31 cellular contexts compared by ENCODE assay signal in genomic region chr12:20572451-20572850, GRCh38.
"Had no signal": no experiment of that assay in that cellular context is flagged by ENCODE, and none has a peak within 500 bp of the region (broad histone marks: within the 10 kb centered on the region; RNA-seq: fewer than 3 reads in every experiment).

No MANE protein-coding gene starts in this region.

- H3K9ac ChIP-seq: neural progenitor cell had no signal

- H3K27ac ChIP-seq: left lung, lower lobe of right lung, neural progenitor cell, neutrophil, ovary, right atrium auricular region, right lobe of liver, stomach, testis, thyroid gland, upper lobe of right lung had no signal

- H3K36me3 ChIP-seq: left lung, lower lobe of right lung, neural progenitor cell, neutrophil, ovary, right atrium auricular region, right lobe of liver, stomach, thyroid gland, upper lobe of right lung had no signal

- H3K9me3 Mint-ChIP-seq: mesothelial cell of epicardium; natural killer cell; nephron progenitor cell; neural progenitor cell; stimulated activated memory B cell treated with anti-CD40 and anti-IgM and Interleukin-4, amounts not matched to agents 10 μg/mL and 1 μg/mL and 100 μg/mL, for 72 hours had no signal

- H3K4me1 ChIP-seq: left lung, lower lobe of right lung, neural progenitor cell, right lobe of liver, testis, thyroid gland, upper lobe of right lung had no signal

- H3K27ac Mint-ChIP-seq: immature natural killer cell; mesothelial cell of epicardium; naive B cell; natural killer cell; nephron progenitor cell; neural progenitor cell; progenitor cell of endocrine pancreas; stimulated activated memory B cell treated with anti-CD40 and anti-IgM and Interleukin-4, amounts not matched to agents 10 μg/mL and 1 μg/mL and 100 μg/mL, for 72 hours had no signal

- DNase-seq: hypothalamus; immature natural killer cell; kidney; left colon; left lung; lower lobe of right lung; mammary epithelial cell; mesendoderm; naive B cell; natural killer cell; nephron progenitor cell; occipital lobe; ovary; right lobe of liver; stimulated activated CD4-positive, alpha-beta T cell treated with anti-CD3 and anti-CD28 coated beads, Interleukin-1b, Interleukin-23, amount 100 ng/mL, for 48 hours; stimulated activated CD4-positive, alpha-beta T cell treated with anti-CD3 and anti-CD28 coated beads, Interleukin-2, amount 100 ng/mL, for 48 hours; stimulated activated CD4-positive, alpha-beta T cell treated with anti-CD3 and anti-CD28 coated beads, Interleukin-4, amount 100 ng/mL, for 4 hours; stimulated activated CD8-positive, alpha-beta memory T cell treated with anti-CD3 and anti-CD28 coated beads, Interleukin-4, amount 100 ng/mL, for 48 hours; stimulated activated naive CD8-positive, alpha-beta T cell treated with anti-CD3 and anti-CD28 coated beads, Interleukin-15, Interleukin-2, amounts not matched to agents 100 U/mL and 50 U/mL, for 24 hours; stomach; testis; thyroid gland; trophoblast cell; upper lobe of right lung had no signal

- H3K4me1 Mint-ChIP-seq: immature natural killer cell; naive B cell; natural killer cell; nephron progenitor cell; neural progenitor cell; stimulated activated memory B cell treated with anti-CD40 and anti-IgM and Interleukin-4, amounts not matched to agents 10 μg/mL and 1 μg/mL and 100 μg/mL, for 72 hours had no signal

- H3K27me3 Mint-ChIP-seq: naive B cell; progenitor cell of endocrine pancreas; stimulated activated memory B cell treated with anti-CD40 and anti-IgM and Interleukin-4, amounts not matched to agents 10 μg/mL and 1 μg/mL and 100 μg/mL, for 72 hours had no signal

- H3K27me3 ChIP-seq: left lung, neural progenitor cell, neutrophil, ovary, right atrium auricular region, right lobe of liver, stomach, testis, thyroid gland, upper lobe of right lung had no signal

- H3K36me3 Mint-ChIP-seq: immature natural killer cell; mesothelial cell of epicardium; naive B cell; natural killer cell; neural progenitor cell; stimulated activated memory B cell treated with anti-CD40 and anti-IgM and Interleukin-4, amounts not matched to agents 10 μg/mL and 1 μg/mL and 100 μg/mL, for 72 hours had no signal

- H3K9me3 ChIP-seq: left lung, lower lobe of right lung, neutrophil, ovary, right atrium auricular region, right lobe of liver, stomach, testis, thyroid gland, upper lobe of right lung had no signal

- H3K4me3 ChIP-seq: left lung, lower lobe of right lung, neural progenitor cell, ovary, right atrium auricular region, right lobe of liver, smooth muscle cell, stomach, testis, thyroid gland, upper lobe of right lung had no signal

- H3K4me3 Mint-ChIP-seq: immature natural killer cell; mesothelial cell of epicardium; naive B cell; natural killer cell; nephron progenitor cell; neural progenitor cell; stimulated activated memory B cell treated with anti-CD40 and anti-IgM and Interleukin-4, amounts not matched to agents 10 μg/mL and 1 μg/mL and 100 μg/mL, for 72 hours had no signal

- ATAC-seq: left colon; left lung; lower lobe of right lung; natural killer cell; right lobe of liver; stimulated activated memory B cell treated with anti-CD40 and anti-IgM and Interleukin-4, amounts not matched to agents 10 μg/mL and 1 μg/mL and 100 μg/mL, for 72 hours; stimulated activated naive CD8-positive, alpha-beta T cell treated with anti-CD3 and anti-CD28 coated beads, Interleukin-15, Interleukin-2, amounts not matched to agents 100 U/mL and 50 U/mL, for 24 hours; upper lobe of right lung had no signal
